ENCODE assay signal across 8 cellular contexts in genomic region chr3:49803464-49804140, GRCh38. TPM values are rescaled to one million over a fixed set of nuclear protein-coding genes. Genes with fewer than 3 reads are reported as not detected.
DNase-seq lines count a peak whose midpoint lies in the region; ATAC-seq and TF ChIP-seq lines count a peak whose summit lies in the region.

No MANE protein-coding gene starts in this region.

- no peaks in the 10 kb centered on the region for H3K36me3 Mint-ChIP-seq in mesothelial cell of epicardium

- H3K27ac ChIP-seq in WERI-Rb-1 (peak overlapping the region; percentile 47), thyroid gland (peak overlapping the region in 2 of 3 donors; percentile 85 to 96)

- H3K9me3 ChIP-seq in WERI-Rb-1 (ENCODE audit: severe bottlenecking) (no peaks in the 10 kb centered on the region), thyroid gland (no peaks in the 10 kb centered on the region)

- H3K4me3 ChIP-seq in WERI-Rb-1 (ENCODE audit: low read depth, low read length): peak overlapping the region; percentile 64
- peak overlapping the region; percentile 34 to 72 (median 60) for H3K4me3 ChIP-seq in thyroid gland (replicated peaks in 1 of 3)

- TF ChIP-seq CTCF in WERI-Rb-1 (IDR thresholded peaks at IDR 0.05; ENCODE audit: low read depth, low read length) (no peak), mesothelial cell of epicardium (IDR thresholded peaks at IDR 0.05; ENCODE audit: unreplicated experiment) (no peak), thyroid gland (IDR thresholded peaks at IDR 0.05) (no peak)

- peaks cover 52% of the 10 kb centered on the region for H3K4me1 Mint-ChIP-seq in mesothelial cell of epicardium

- intact Hi-C loops in thyroid gland (cut with DNase I): loop anchor here (2.0 to 5.0 kb wide), 2 partner anchors 39 to 99 kb away; partner anchors contain the start of gene MST1R

- H3K36me3 ChIP-seq in WERI-Rb-1 (no peaks in the 10 kb centered on the region), thyroid gland (no peaks in the 10 kb centered on the region)

- WGBS in thyroid gland, 2 donors: 12 to 27% methylated on average over 10 to 28 of the region's 41 CpGs

- DNase-seq in AG20443 (ENCODE audit: low spot score) (peak; percentile 25), Kasumi-1 (lab: John Stamatoyannopoulos, UW) (peak; percentile 84 to 90), WERI-Rb-1 (peak; percentile 42), dermis blood vessel endothelial cell (peak; percentile 60), mesothelial cell of epicardium (ENCODE audit: low spot score in 2 of 2, unreplicated experiment in 2 of 2) (no peak), thyroid gland (peak in 1 of 2 donors; percentile 19), NCI-H2196 treated with DMSO at 0.1 percent for 48 hours (lab: John Stamatoyannopoulos, UW; ENCODE audit: unreplicated experiment) (no peak)

- peaks cover 27% of the 10 kb centered on the region for H3K27me3 Mint-ChIP-seq in mesothelial cell of epicardium (ENCODE audit: low read depth)

- H3K4me1 ChIP-seq in thyroid gland: peaks cover 12 to 37% of the 10 kb centered on the region in 2 donors

- H3K27me3 ChIP-seq in WERI-Rb-1 (ENCODE audit: insufficient read depth, low read depth, severe bottlenecking) (peaks cover 7% of the 10 kb centered on the region), thyroid gland (no peaks in the 10 kb centered on the region)

- peak overlapping the region; percentile 81 for H3K4me3 Mint-ChIP-seq in mesothelial cell of epicardium

- ATAC-seq in GM19023 (IDR thresholded peaks at IDR 0.05; ENCODE audit: unreplicated experiment): peak; percentile 5

- peak overlapping the region; percentile 74 for H3K27ac Mint-ChIP-seq in mesothelial cell of epicardium

- TF ChIP-seq POLR2A in thyroid gland (IDR thresholded peaks at IDR 0.05): no peak

- H3K9me3 Mint-ChIP-seq in mesothelial cell of epicardium: no peaks in the 10 kb centered on the region

RNA-seq across cellular contexts. Expression of gene INKA1, which starts 0.5 kb away (rescaled TPM):
- total RNA-seq in dermis blood vessel endothelial cell: 14.0 and 28.8 TPM in 2 replicates
- total RNA-seq in mesothelial cell of epicardium: 7.7 to 9.4 TPM (median 8.4 TPM) in 3 replicates
- total RNA-seq in thyroid gland: 1 to 10 TPM; 3.1 to 7.3 (median 5.6) TPM

RNA-seq across cellular contexts. Expression of gene CDHR4, which starts 3.9 kb away (rescaled TPM):
- not detected in 2 replicates for total RNA-seq in dermis blood vessel endothelial cell
- total RNA-seq in mesothelial cell of epicardium: 0.27 to 0.42 TPM in 2 of 3 replicates, not detected in the other
- not detected for total RNA-seq in thyroid gland

RNA-seq across cellular contexts. Expression of gene UBA7, which starts 10.2 kb away (rescaled TPM):
- 44.2 and 58.5 TPM in 2 replicates for total RNA-seq in dermis blood vessel endothelial cell
- 133 to 144 TPM (median 139 TPM) in 3 replicates for total RNA-seq in mesothelial cell of epicardium
- 10 to 100 TPM; 50.1 to 87.5 (median 69.3) TPM for total RNA-seq in thyroid gland

RNA-seq across cellular contexts. Expression of gene IP6K1, which starts 17.3 kb away (rescaled TPM):
- total RNA-seq in dermis blood vessel endothelial cell (57.3 and 89.1 TPM in 2 replicates), mesothelial cell of epicardium (41.7 to 46.4 TPM (median 46.4 TPM) in 3 replicates), thyroid gland (10 to 100 TPM; 42.4 to 74.0 (median 43.8) TPM)

RNA-seq across cellular contexts. Expression of gene TRAIP, which starts 52.8 kb away (rescaled TPM):
- 2.0 and 3.9 TPM in 2 replicates for total RNA-seq in dermis blood vessel endothelial cell
- total RNA-seq in mesothelial cell of epicardium: 10.4 to 15.0 TPM (median 10.6 TPM) in 3 replicates
- 1 to 10 TPM in 3 of 4 donors, under 1 TPM in 1; 0.73 to 7.0 (median 3.3) TPM for total RNA-seq in thyroid gland

Comparison
In these comparisons a context has a peak if more than half of its experiments do, and no peak if none do; other contexts are left out.
1. DNase-seq: peak in AG20443 (single experiment), Kasumi-1 (2 of 2), WERI-Rb-1 (single experiment) and dermis blood vessel endothelial cell (single experiment); none in mesothelial cell of epicardium (0 of 2) and NCI-H2196 treated with DMSO at 0.1 percent for 48 hours (single experiment).